ENCODE assay signal across 8 cellular contexts in genomic region chr4:108030332-108030731, GRCh38. TPM values are rescaled to one million over a fixed set of nuclear protein-coding genes. Genes with fewer than 3 reads are reported as not detected.
DNase-seq lines count a peak whose midpoint lies in the region; ATAC-seq and TF ChIP-seq lines count a peak whose summit lies in the region.

No MANE protein-coding gene starts in this region.

- intact Hi-C loops in spleen (cut with DNase I; ENCODE audit: low total_unique reads) (no loop called here), stomach (cut with DNase I; ENCODE audit: low total_unique reads) (no loop called here)

- H3K4me1 ChIP-seq in spleen (peaks cover 0 to 9% (median 0%) of the 10 kb centered on the region in 6 donors), stomach (no peaks in the 10 kb centered on the region)

- H3K27ac ChIP-seq in spleen (no peak overlapping the region), stomach (no peak overlapping the region)

- TF ChIP-seq POLR2A in spleen (IDR thresholded peaks at IDR 0.05): no peak
- no peak for TF ChIP-seq POLR2A in stomach (IDR thresholded peaks at IDR 0.05)

- H3K36me3 ChIP-seq in spleen (peaks cover 0 to 98% (median 33%) of the 10 kb centered on the region in 6 donors), stomach (peaks cover 35 to 100% (median 97%) of the 10 kb centered on the region in 4 donors)

- H3K27me3 ChIP-seq in spleen (replicated peaks in 1 of 7) (no peaks in the 10 kb centered on the region), stomach (no peaks in the 10 kb centered on the region)

- 69 to 86% (median 83%) methylated on average over 2 of the region's 2 CpGs for WGBS in spleen, 5 donors
- WGBS in stomach, 5 donors: 86 to 93% (median 91%) methylated on average over 2 of the region's 2 CpGs

- DNase-seq in CD1c-positive myeloid dendritic cell (ENCODE audit: extremely low spot score) (peak; percentile 38), OCI-M1 (lab: John Stamatoyannopoulos, UW) (peak; percentile 59), activated T-helper 1 cell treated with Interleukin-2 at 50 U/mL for 16 hours (ENCODE audit: low read depth) (peak; percentile 37), globus pallidus (ENCODE audit: low spot score) (peak; percentile 55), spleen (no peak), stomach (no peak)

- TF ChIP-seq EP300 in stomach (IDR thresholded peaks at IDR 0.05): no peak

- peak in 6 of 11 experiments; percentile 17 to 57 (median 30) for TF ChIP-seq CTCF in spleen (IDR thresholded peaks at IDR 0.05 in 8 of 11, conservative IDR thresholded peaks at IDR 0.05 in 3 of 11)
- no peak for TF ChIP-seq CTCF in stomach (IDR thresholded peaks at IDR 0.05)

- H3K9me3 ChIP-seq in spleen: no peaks in the 10 kb centered on the region
- H3K9me3 ChIP-seq in stomach: no peaks in the 10 kb centered on the region

- H3K4me3 ChIP-seq in spleen: no peak overlapping the region
- no peak overlapping the region for H3K4me3 ChIP-seq in stomach

- peak; percentile 97 for ATAC-seq in GM19035 (IDR thresholded peaks at IDR 0.05; ENCODE audit: unreplicated experiment)
- ATAC-seq in HG03159 (IDR thresholded peaks at IDR 0.05; ENCODE audit: unreplicated experiment): peak; percentile 97

RNA-seq across cellular contexts. Expression of gene HADH, which starts 40.6 kb away (rescaled TPM):
- total RNA-seq in spleen (10 to 100 TPM; 24.4 to 39.9 (median 27.6) TPM), stomach (100 to 1,000 TPM in 2 of 5 donors, 10 to 100 TPM in 3; 51.6 to 118 (median 64.7) TPM)
- polyA plus RNA-seq in spleen (10 to 100 TPM; 30.3 to 31.5 (median 31.3) TPM), stomach (10 to 100 TPM; 59.6 to 70.3 (median 64.8) TPM)

Comparison
In these comparisons a context has a peak if more than half of its experiments do, and no peak if none do; other contexts are left out.
1. DNase-seq: peak in CD1c-positive myeloid dendritic cell (single experiment), OCI-M1 (single experiment), activated T-helper 1 cell treated with Interleukin-2 at 50 U/mL for 16 hours (single experiment) and globus pallidus (single experiment); none in spleen (single experiment) and stomach (single experiment).
2. CTCF ChIP-seq: peak in spleen (6 of 11); none in stomach (0 of 7).